23 cellular contexts compared by ENCODE assay signal in genomic region chr2:72141032-72141645, GRCh38. TPM values are rescaled to one million over a fixed set of nuclear protein-coding genes. Genes with fewer than 3 reads are reported as not detected.
A peak's percentile ranks its signal among the peaks of the same experiment; 100 is the strongest.
DNase-seq lines count a peak whose midpoint lies in the region; ATAC-seq, FAIRE-seq and TF ChIP-seq lines count a peak whose summit lies in the region.
"Had no signal": no experiment of that assay in that cellular context is flagged by ENCODE, and none has a peak within 500 bp of the region (broad histone marks: within the 10 kb centered on the region; RNA-seq: fewer than 3 reads in every experiment).

No MANE protein-coding gene starts in this region.

- no peak for FAIRE-seq in HepG2 (lab: Jason Lieb, UNC)
- FAIRE-seq: kidney, pancreas had no signal

- H3K79me2 ChIP-seq in HepG2 (ENCODE audit: insufficient read depth, low read length) = no peaks in the 10 kb centered on the region
- H3K79me2 ChIP-seq in MM.1S (ENCODE audit: low read length) = no peaks in the 10 kb centered on the region

- no CpG with 5 or more reads among the region's 5 CpGs for WGBS in right lobe of liver (ENCODE audit: insufficient coverage, low coverage, low lambda C conversion rate, missing lambda C conversion rate)
- 67% methylated on average over 1 of the region's 5 CpGs for WGBS in HepG2 (ENCODE audit: low lambda C conversion rate)
- WGBS in neuronal stem cell (ENCODE audit: extremely low coverage in 2 of 2, insufficient read length in 2 of 2, insufficient replicate concordance in 1 of 2), 2 donors = no CpG with 5 or more reads among the region's 5 CpGs

- H2AFZ ChIP-seq in HepG2 (ENCODE audit: low read length) = no peak overlapping the region
- no peak overlapping the region for H2AFZ ChIP-seq in neuronal stem cell (ENCODE audit: low read length)
- no peak overlapping the region for H2AFZ ChIP-seq in MM.1S (ENCODE audit: low read length)

- H3F3A ChIP-seq in MM.1S (ENCODE audit: insufficient read depth, low read length) = no peaks in the 10 kb centered on the region

- H3K27me3 ChIP-seq in right lobe of liver (peaks cover 0 to 27% of the 10 kb centered on the region in 2 donors), HepG2 (ENCODE audit: control insufficient read depth in 1 of 2, insufficient read depth in 2 of 2, low read length in 2 of 2) (peaks cover 17 to 84% of the 10 kb centered on the region in 2 experiments), neuronal stem cell (ENCODE audit: control insufficient read depth in 3 of 3, insufficient read depth in 3 of 3, low read depth in 1 of 3, low read length in 3 of 3) (peaks cover 14 to 81% (median 45%) of the 10 kb centered on the region in 3 experiments), MM.1S (replicated peaks; ENCODE audit: insufficient read depth, low read length) (peaks cover 12% of the 10 kb centered on the region)

- H4K20me1 ChIP-seq in HepG2 (ENCODE audit: insufficient read depth, low read length) = peaks cover 7% of the 10 kb centered on the region; the same call in 1 of the 2 replicates
- no peaks in the 10 kb centered on the region for H4K20me1 ChIP-seq in MM.1S (ENCODE audit: insufficient read depth, low read length)

- TF ChIP-seq RAD21 in HepG2 (CRISPR knock-in tag; IDR thresholded peaks at IDR 0.05) = no peak

- H2BK12ac ChIP-seq in neuronal stem cell (ENCODE audit: low read length) = peak overlapping the region; percentile 51

- H3K4me3 ChIP-seq in right lobe of liver (no peak overlapping the region), HepG2 (replicated peaks in 1 of 3; ENCODE audit: insufficient read depth in 1 of 3, low read depth in 2 of 3, low read length in 3 of 3) (no peak overlapping the region), coronary artery (no peak overlapping the region), neuronal stem cell (ENCODE audit: low read length in 2 of 2) (no peak overlapping the region), MM.1S (ENCODE audit: low read length) (no peak overlapping the region)
- H3K4me3 ChIP-seq: pancreas, stomach, transverse colon had no signal

- no peak overlapping the region for H2BK15ac ChIP-seq in neuronal stem cell (ENCODE audit: low read length)

- H3K79me1 ChIP-seq in neuronal stem cell (ENCODE audit: low read depth, low read length) = no peaks in the 10 kb centered on the region

- no peaks in the 10 kb centered on the region for H3K9me2 ChIP-seq in MM.1S (replicated peaks; ENCODE audit: insufficient read depth, low read length)

- H3K4me2 ChIP-seq in HepG2 (ENCODE audit: low read depth, low read length) (no peak overlapping the region), neuronal stem cell (ENCODE audit: insufficient read depth, low read length, poor library complexity, severe bottlenecking) (no peak overlapping the region), MM.1S (ENCODE audit: low read depth, low read length) (no peak overlapping the region)

- H3K14ac ChIP-seq in neuronal stem cell (ENCODE audit: low read length) = no peak overlapping the region

- H3K27ac ChIP-seq in right lobe of liver = no peak overlapping the region
- no peak overlapping the region for H3K27ac ChIP-seq in HepG2 (ENCODE audit: extremely low read length, insufficient read depth, low read length)
- H3K27ac ChIP-seq in coronary artery = peak overlapping the region in 1 of 2 donors; percentile 42
- no peak overlapping the region for H3K27ac ChIP-seq in neuronal stem cell (replicated peaks; ENCODE audit: low read length)
- H3K27ac ChIP-seq in MM.1S (ENCODE audit: low read length) = no peak overlapping the region
- H3K27ac ChIP-seq: HL-60, pancreas, stomach, transverse colon, VCaP had no signal

- ATAC-seq in right lobe of liver = no peak
- ATAC-seq in HepG2 = no peak
- ATAC-seq: HCT116, pancreas had no signal

- in situ Hi-C loops in HepG2 (cut with HindIII; ENCODE audit: extremely low pct_ligation_motif_present, low pct_unique_long_range_greater_than_20kb) = loop anchor here (10.0 kb wide), 1 partner anchor 336 kb away; no protein-coding TSS in a partner anchor

- POLR2A ChIA-PET in HepG2 (lab: Yijun Ruan, JAX) = no interaction called here

- DNase-seq in right lobe of liver (peak in 2 of 3 donors; percentile 42 to 50), HepG2 (ENCODE audit: low spot score) (no peak), coronary artery (ENCODE audit: low spot score) (peak; percentile 64), neuronal stem cell (ENCODE audit: low spot score) (no peak), ureter (ENCODE audit: low spot score) (peak; percentile 36), NCI-H2196 (lab: John Stamatoyannopoulos, UW; ENCODE audit: unreplicated experiment) (no peak), erythroblast (lab: John Stamatoyannopoulos, UW) (no peak), MM.1S (no peak)
- DNase-seq: activated naive CD4-positive, alpha-beta T cell; amniotic stem cell; CD4-positive, alpha-beta memory T cell; dermis blood vessel endothelial cell; DMS153; Kasumi-1; kidney; NCI-H2171; NCI-H526 treated with DMSO at 0.1 percent for 48 hours; transverse colon had no signal

- TF ChIP-seq CTCF in right lobe of liver (IDR thresholded peaks at IDR 0.05) (no peak), HepG2 (CRISPR knock-in tag; IDR thresholded peaks at IDR 0.05) (no peak), coronary artery (IDR thresholded peaks at IDR 0.05) (no peak), MM.1S (IDR thresholded peaks at IDR 0.05; ENCODE audit: low read length) (no peak)

- no peak overlapping the region for H2BK5ac ChIP-seq in neuronal stem cell (ENCODE audit: low read length)

- CTCF ChIA-PET in HepG2 (lab: Yijun Ruan, JAX; ENCODE audit: low intra/inter-chr PET ratio, low total read pairs) = no interaction called here

- H3K4ac ChIP-seq in neuronal stem cell (ENCODE audit: low read length) = no peak overlapping the region

- H3K9ac ChIP-seq in HepG2 (ENCODE audit: insufficient read depth, low read depth, low read length) (no peak overlapping the region), neuronal stem cell (ENCODE audit: low read depth, low read length, poor library complexity) (no peak overlapping the region), MM.1S (ENCODE audit: low read length) (no peak overlapping the region)

- BruUV-seq in HepG2 (replicated peaks; lab: Mats Ljungman, UMichigan) = no TSS peak

- H2BK120ac ChIP-seq in neuronal stem cell (ENCODE audit: low read depth, low read length) = no peak overlapping the region

- no peak overlapping the region for H2AK5ac ChIP-seq in neuronal stem cell (ENCODE audit: low read depth, low read length)

- H3K9me3 ChIP-seq in right lobe of liver (no peaks in the 10 kb centered on the region), HepG2 (ENCODE audit: low read length) (no peaks in the 10 kb centered on the region), neuronal stem cell (replicated peaks in 1 of 2; ENCODE audit: control insufficient read depth in 2 of 2, insufficient read depth in 1 of 2, low read depth in 1 of 2, low read length in 2 of 2) (peaks cover 2 to 4% of the 10 kb centered on the region in 2 donors), MM.1S (replicated peaks; ENCODE audit: insufficient read depth, low read length) (no peaks in the 10 kb centered on the region)
- H3K9me3 ChIP-seq: pancreas, transverse colon had no signal

- TF ChIP-seq POLR2A in right lobe of liver (IDR thresholded peaks at IDR 0.05) (no peak), HepG2 (IDR thresholded peaks at IDR 0.05; ENCODE audit: insufficient read depth in 1 of 2, low read depth in 2 of 2, low read length in 2 of 2) (no peak), erythroblast (IDR thresholded peaks at IDR 0.05; ENCODE audit: low read length) (no peak)

- peaks cover 0 to 44% (median 11%) of the 10 kb centered on the region in 4 donors for H3K4me1 ChIP-seq in right lobe of liver
- H3K4me1 ChIP-seq in HepG2 (ENCODE audit: insufficient read depth, low read length) = peaks cover 38% of the 10 kb centered on the region
- H3K4me1 ChIP-seq in neuronal stem cell (ENCODE audit: control insufficient read depth in 2 of 2, insufficient read depth in 1 of 2, low read depth in 1 of 2, low read length in 2 of 2) = peaks cover 16 to 43% of the 10 kb centered on the region in 2 donors
- H3K4me1 ChIP-seq in MM.1S (ENCODE audit: low read length) = no peaks in the 10 kb centered on the region

- H4K8ac ChIP-seq in neuronal stem cell (ENCODE audit: low read depth, low read length) = no peak overlapping the region

- no peak overlapping the region for H3K23ac ChIP-seq in neuronal stem cell (ENCODE audit: low read depth, low read length, poor library complexity)

- intact Hi-C loops in right lobe of liver (cut with DNase I) = loop anchor here in 1 of 2 donors (10.0 kb wide), 1 partner anchor 326 kb away; no protein-coding TSS in a partner anchor
- intact Hi-C loops in HepG2 (cut with micrococcal nuclease; ENCODE audit: unreplicated experiment) = no loop called here

- H3K18ac ChIP-seq in neuronal stem cell (ENCODE audit: low read length) = peak overlapping the region; percentile 25

- H4K91ac ChIP-seq in neuronal stem cell (ENCODE audit: low read depth, low read length, poor library complexity) = no peak overlapping the region

- H3K36me3 ChIP-seq in right lobe of liver (no peaks in the 10 kb centered on the region), HepG2 (replicated peaks in 1 of 2; ENCODE audit: control insufficient read depth in 1 of 2, insufficient read depth in 2 of 2, low read length in 2 of 2) (no peaks in the 10 kb centered on the region), neuronal stem cell (replicated peaks in 1 of 2; ENCODE audit: control insufficient read depth in 2 of 2, insufficient read depth in 2 of 2, low read length in 2 of 2) (no peaks in the 10 kb centered on the region), MM.1S (replicated peaks; ENCODE audit: insufficient read depth, low read length) (no peaks in the 10 kb centered on the region)
- H3K36me3 ChIP-seq: pancreas, stomach, transverse colon had no signal

- TF ChIP-seq EP300 in HepG2 (IDR thresholded peaks at IDR 0.05; ENCODE audit: low read depth in 2 of 2, low read length in 2 of 2) = no peak
- no peak for TF ChIP-seq EP300 in HepG2 (CRISPR knock-in tag; IDR thresholded peaks at IDR 0.05; ENCODE audit: borderline replicate concordance)

RNA-seq across cellular contexts. Expression of gene CYP26B1, which starts 6.5 kb away (rescaled TPM):
- total RNA-seq in right lobe of liver = 1 to 10 TPM in 4 of 6 experiments, under 1 TPM in 2; 0.81 to 4.0 (median 1.8) TPM
- total RNA-seq in HepG2 (2016; rRNA removed; fragmentation: Illumina TruSeq; extraction: Trizol) = 0.06 and 0.07 TPM in 2 replicates
- total RNA-seq in HepG2 (2016; cell fraction: cytosol; rRNA removed; fragmentation: Illumina TruSeq; extraction: Trizol; ENCODE audit: low read depth) = not detected in 2 replicates
- total RNA-seq in HepG2 (2016; cell fraction: insoluble cytoplasmic fraction; rRNA removed; fragmentation: Illumina TruSeq; extraction: Trizol) = 0.32 TPM in 1 of 2 replicates, not detected in the other
- 0.09 TPM in 1 of 2 replicates, not detected in the other for total RNA-seq in HepG2 (2016; cell fraction: membrane; rRNA removed; fragmentation: Illumina TruSeq; extraction: Trizol)
- 0.12 and 0.13 TPM in 2 replicates for total RNA-seq in HepG2 (2016; cell fraction: nucleus; rRNA removed; fragmentation: Illumina TruSeq; extraction: Trizol)
- 0.04 and 0.05 TPM in 2 replicates for polyA plus RNA-seq in HepG2 (2011; rRNA removed)
- 0.03 and 0.09 TPM in 2 replicates for polyA plus RNA-seq in HepG2 (2011; cell fraction: cytosol; rRNA removed)
- 0.50 and 0.79 TPM in 2 replicates for polyA plus RNA-seq in HepG2 (2011; cell fraction: nucleus; rRNA removed)
- polyA plus RNA-seq in HepG2 (2012) = not detected in 2 replicates
- not detected in 2 replicates for polyA plus RNA-seq in HepG2 (2016; cell fraction: cytosol; fragmentation: Illumina TruSeq; extraction: Trizol; ENCODE audit: low read depth)
- 0.05 and 0.11 TPM in 2 replicates for polyA plus RNA-seq in HepG2 (2016; cell fraction: insoluble cytoplasmic fraction; fragmentation: Illumina TruSeq; extraction: Trizol; ENCODE audit: low read depth)
- polyA plus RNA-seq in HepG2 (2016; cell fraction: membrane; fragmentation: Illumina TruSeq; extraction: Trizol; ENCODE audit: low read depth) = 0.07 TPM in 1 of 2 replicates, not detected in the other
- polyA plus RNA-seq in HepG2 (2016; cell fraction: nucleus; fragmentation: Illumina TruSeq; extraction: Trizol; ENCODE audit: insufficient read depth, low read depth) = 0.26 and 0.88 TPM in 2 replicates
- 0.34 and 5.5 TPM in 2 replicates for polyA minus RNA-seq in HepG2 (2011; rRNA and poly(A)+ RNA removed; ENCODE audit: low replicate concordance)
- polyA minus RNA-seq in HepG2 (2011; cell fraction: cytosol; rRNA and poly(A)+ RNA removed) = 0.18 TPM in 1 of 2 replicates, not detected in the other
- 0.25 and 0.26 TPM in 2 replicates for polyA minus RNA-seq in HepG2 (2011; cell fraction: nucleus; rRNA and poly(A)+ RNA removed)
- polyA plus RNA-seq in neuronal stem cell (2013, experiment 1 of 2) = 1.0 TPM
- polyA plus RNA-seq in neuronal stem cell (2013, experiment 2 of 2) = 0.68 TPM
- 1.1 TPM for total RNA-seq in ureter
- total RNA-seq: CD4-positive, alpha-beta memory T cell had no signal
- polyA plus RNA-seq: CD4-positive, alpha-beta memory T cell had no signal

Comparison
In these comparisons a context has a peak if more than half of its experiments do, and no peak if none do; other contexts are left out.
1. DNase-seq: peak in right lobe of liver (2 of 3), coronary artery (single experiment) and ureter (single experiment); none in HepG2 (single experiment), neuronal stem cell (single experiment), NCI-H2196 (single experiment), erythroblast (0 of 2) and MM.1S (single experiment).